1 cellular context compared by ENCODE assay signal in genomic region chr11:2088746-2089535, GRCh38.
TF ChIP-seq lines count a peak whose summit lies in the region.

No MANE protein-coding gene starts in this region.

TF ChIP-seq in WTC11, 78 proteins besides CTCF, POLR2A, EP300 and RAD21 (continued from another document):
- no peak for TF ChIP-seq STAT6 (CRISPR knock-in tag; conservative IDR thresholded peaks at IDR 0.05; ENCODE audit: low read depth)
- TF ChIP-seq GTF2I (CRISPR knock-in tag; conservative IDR thresholded peaks at IDR 0.05), result no peak
- no peak for TF ChIP-seq FOXK1 (CRISPR knock-in tag; IDR thresholded peaks at IDR 0.05)
- no peak for TF ChIP-seq RORB (CRISPR knock-in tag; IDR thresholded peaks at IDR 0.05)
- TF ChIP-seq FOXJ3 (CRISPR knock-in tag; IDR thresholded peaks at IDR 0.05; ENCODE audit: borderline replicate concordance), result no peak
- TF ChIP-seq ZNF219 (CRISPR knock-in tag; IDR thresholded peaks at IDR 0.05; ENCODE audit: borderline replicate concordance), result no peak
- TF ChIP-seq, protein P1, sequence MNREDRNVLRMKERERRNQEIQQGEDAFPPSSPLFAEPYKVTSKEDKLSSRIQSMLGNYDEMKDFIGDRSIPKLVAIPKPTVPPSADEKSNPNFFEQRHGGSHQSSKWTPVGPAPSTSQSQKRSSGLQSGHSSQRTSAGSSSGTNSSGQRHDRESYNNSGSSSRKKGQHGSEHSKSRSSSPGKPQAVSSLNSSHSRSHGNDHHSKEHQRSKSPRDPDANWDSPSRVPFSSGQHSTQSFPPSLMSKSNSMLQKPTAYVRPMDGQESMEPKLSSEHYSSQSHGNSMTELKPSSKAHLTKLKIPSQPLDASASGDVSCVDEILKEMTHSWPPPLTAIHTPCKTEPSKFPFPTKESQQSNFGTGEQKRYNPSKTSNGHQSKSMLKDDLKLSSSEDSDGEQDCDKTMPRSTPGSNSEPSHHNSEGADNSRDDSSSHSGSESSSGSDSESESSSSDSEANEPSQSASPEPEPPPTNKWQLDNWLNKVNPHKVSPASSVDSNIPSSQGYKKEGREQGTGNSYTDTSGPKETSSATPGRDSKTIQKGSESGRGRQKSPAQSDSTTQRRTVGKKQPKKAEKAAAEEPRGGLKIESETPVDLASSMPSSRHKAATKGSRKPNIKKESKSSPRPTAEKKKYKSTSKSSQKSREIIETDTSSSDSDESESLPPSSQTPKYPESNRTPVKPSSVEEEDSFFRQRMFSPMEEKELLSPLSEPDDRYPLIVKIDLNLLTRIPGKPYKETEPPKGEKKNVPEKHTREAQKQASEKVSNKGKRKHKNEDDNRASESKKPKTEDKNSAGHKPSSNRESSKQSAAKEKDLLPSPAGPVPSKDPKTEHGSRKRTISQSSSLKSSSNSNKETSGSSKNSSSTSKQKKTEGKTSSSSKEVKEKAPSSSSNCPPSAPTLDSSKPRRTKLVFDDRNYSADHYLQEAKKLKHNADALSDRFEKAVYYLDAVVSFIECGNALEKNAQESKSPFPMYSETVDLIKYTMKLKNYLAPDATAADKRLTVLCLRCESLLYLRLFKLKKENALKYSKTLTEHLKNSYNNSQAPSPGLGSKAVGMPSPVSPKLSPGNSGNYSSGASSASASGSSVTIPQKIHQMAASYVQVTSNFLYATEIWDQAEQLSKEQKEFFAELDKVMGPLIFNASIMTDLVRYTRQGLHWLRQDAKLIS (CRISPR knock-in tag; IDR thresholded peaks at IDR 0.05; ENCODE audit: borderline replicate concordance), result no peak
